8 cellular contexts compared by ENCODE assay signal in genomic region chr16:71367243-71367976, GRCh38. TPM values are rescaled to one million over a fixed set of nuclear protein-coding genes. Genes with fewer than 3 reads are reported as not detected.
DNase-seq lines count a peak whose midpoint lies in the region; ATAC-seq and TF ChIP-seq lines count a peak whose summit lies in the region.

No MANE protein-coding gene starts in this region.

- TF ChIP-seq CTCF in AG10803 (conservative IDR thresholded peaks at IDR 0.05; ENCODE audit: low read length) (peak; percentile 64), GM12872 (IDR thresholded peaks at IDR 0.05; ENCODE audit: insufficient read depth, low read depth, low read length) (peak; percentile 87)

- POLR2A ChIA-PET in activated CD4-positive, alpha-beta T cell treated with anti-CD3 and anti-CD28 coated beads, Interleukin-2, amount 10 ng/mL, durations not matched to agents 7 days and 5 days (lab: Charles Lee): interaction anchor here (0.6 kb wide), 1 partner anchor 79 kb away, joined by 3 read pairs; no protein-coding TSS in a partner anchor

- peaks cover 1% of the 10 kb centered on the region for H3K27me3 Mint-ChIP-seq in activated CD4-positive, alpha-beta T cell treated with anti-CD3 and anti-CD28 coated beads, Interleukin-2, amount 10 ng/mL, durations not matched to agents 7 days and 5 days

- peaks cover 9% of the 10 kb centered on the region for H3K4me1 Mint-ChIP-seq in activated CD4-positive, alpha-beta T cell treated with anti-CD3 and anti-CD28 coated beads, Interleukin-2, amount 10 ng/mL, durations not matched to agents 7 days and 5 days

- H3K4me3 ChIP-seq in AG10803 (ENCODE audit: low read length): no peak overlapping the region

- intact Hi-C loops in left cardiac atrium (cut with DNase I): no loop called here

- CTCF ChIA-PET in activated CD4-positive, alpha-beta T cell treated with anti-CD3 and anti-CD28 coated beads, Interleukin-2, amount 10 ng/mL, durations not matched to agents 7 days and 5 days (lab: Charles Lee): interaction anchor here (1.3 kb wide), 1 partner anchor 45 kb away, joined by 3 read pairs; no protein-coding TSS in a partner anchor

- ATAC-seq in left cardiac atrium (peak in 1 of 2 donors; percentile 20), GM19452 (IDR thresholded peaks at IDR 0.05; ENCODE audit: unreplicated experiment) (no peak), HG03571 (IDR thresholded peaks at IDR 0.05; ENCODE audit: unreplicated experiment) (no peak)

- H3K36me3 Mint-ChIP-seq in activated CD4-positive, alpha-beta T cell treated with anti-CD3 and anti-CD28 coated beads, Interleukin-2, amount 10 ng/mL, durations not matched to agents 7 days and 5 days (ENCODE audit: low read depth): no peaks in the 10 kb centered on the region

- peak; percentile 35 for DNase-seq in AG10803 (ENCODE audit: low read depth)
- DNase-seq in NAMALWA (ENCODE audit: low spot score): peak; percentile 69
- DNase-seq in activated CD4-positive, alpha-beta T cell treated with anti-CD3 and anti-CD28 coated beads, Interleukin-2, amount 10 ng/mL, durations not matched to agents 7 days and 5 days: peak; percentile 35
- peak; percentile 40 for DNase-seq in left cardiac atrium
- DNase-seq in stimulated activated CD4-positive, alpha-beta T cell treated with anti-CD3 and anti-CD28 coated beads, Interleukin-4, amount 100 ng/mL, for 24 hours: peak; percentile 7

- no peaks in the 10 kb centered on the region for H3K9me3 Mint-ChIP-seq in activated CD4-positive, alpha-beta T cell treated with anti-CD3 and anti-CD28 coated beads, Interleukin-2, amount 10 ng/mL, durations not matched to agents 7 days and 5 days

- peak overlapping the region; percentile 54 for H3K27ac Mint-ChIP-seq in activated CD4-positive, alpha-beta T cell treated with anti-CD3 and anti-CD28 coated beads, Interleukin-2, amount 10 ng/mL, durations not matched to agents 7 days and 5 days

- H3K4me3 Mint-ChIP-seq in activated CD4-positive, alpha-beta T cell treated with anti-CD3 and anti-CD28 coated beads, Interleukin-2, amount 10 ng/mL, durations not matched to agents 7 days and 5 days: no peak overlapping the region

RNA-seq across cellular contexts. Expression of gene CALB2, which starts 8.9 kb away (rescaled TPM):
- not detected for total RNA-seq in activated CD4-positive, alpha-beta T cell treated with anti-CD3 and anti-CD28 coated beads, Interleukin-2, amount 10 ng/mL, durations not matched to agents 7 days and 5 days
- total RNA-seq in left cardiac atrium: 10 to 100 TPM; 25.9 to 30.8 TPM

Comparison
In these comparisons a context has a peak if more than half of its experiments do, and no peak if none do; other contexts are left out.
1. DNase-seq: peak in every context shown above with its lines; median percentile 69 in NAMALWA; 40 in left cardiac atrium; 35 in AG10803; 35 in activated CD4-positive, alpha-beta T cell treated with anti-CD3 and anti-CD28 coated beads, Interleukin-2, amount 10 ng/mL, durations not matched to agents 7 days and 5 days; 7 in stimulated activated CD4-positive, alpha-beta T cell treated with anti-CD3 and anti-CD28 coated beads, Interleukin-4, amount 100 ng/mL, for 24 hours.
2. RNA of gene CALB2, which starts 8.9 kb away (total RNA-seq): 25.9 to 30.8 TPM in left cardiac atrium; not detected in activated CD4-positive, alpha-beta T cell treated with anti-CD3 and anti-CD28 coated beads, Interleukin-2, amount 10 ng/mL, durations not matched to agents 7 days and 5 days; every median in the first group is over 10 times any median in the second.